ENCODE assay signal across 17 cellular contexts in the genomic region with DNA sequence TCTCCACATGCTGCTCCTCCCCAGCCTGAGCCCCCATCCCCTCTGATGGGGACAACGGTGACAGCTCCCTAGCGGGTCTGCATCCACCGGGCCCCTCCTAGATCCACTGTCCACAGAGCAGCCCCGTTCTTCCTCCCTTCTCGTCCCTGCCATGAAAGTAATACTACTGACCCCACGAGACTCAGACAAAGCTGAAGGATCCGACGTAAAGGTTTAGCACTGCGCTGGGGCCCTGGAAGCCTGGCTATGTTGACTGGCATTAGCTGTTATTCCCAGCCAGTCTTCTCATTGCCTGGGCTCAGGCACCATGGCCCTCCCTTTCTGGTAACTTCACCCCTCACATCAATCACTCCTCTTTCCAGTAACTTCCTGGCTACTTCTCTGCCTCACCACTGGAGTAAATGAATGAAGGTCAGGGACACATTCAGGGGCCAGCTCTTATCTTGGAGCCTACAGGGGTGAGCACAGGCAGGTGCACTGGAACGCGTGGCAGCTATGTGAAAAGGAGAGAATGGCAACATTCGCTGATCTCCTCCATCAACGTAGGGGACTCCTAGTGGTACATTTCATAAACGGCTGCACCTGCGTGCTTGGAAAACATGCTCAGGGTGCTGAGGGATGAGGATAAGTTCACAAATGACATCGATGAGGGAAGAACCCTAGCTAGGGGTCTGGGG. TPM values are rescaled to one million over a fixed set of nuclear protein-coding genes. Genes with fewer than 3 reads are reported as not detected.
DNase-seq lines count a peak whose midpoint lies in the region; ATAC-seq, FAIRE-seq and TF ChIP-seq lines count a peak whose summit lies in the region.
"Had no signal": no experiment of that assay in that cellular context is flagged by ENCODE, and none has a peak within 500 bp of the region (broad histone marks: within the 10 kb centered on the region; RNA-seq: fewer than 3 reads in every experiment).

No MANE protein-coding gene starts in this region.

- no peaks in the 10 kb centered on the region for H3K9me2 ChIP-seq in GM23338 (ENCODE audit: insufficient read depth)

- H3K27me3 Mint-ChIP-seq in GM23338 (ENCODE audit: insufficient read depth, low read depth, poor library complexity), result peaks cover 12% of the 10 kb centered on the region
- H3K27me3 Mint-ChIP-seq: B cell; stimulated activated naive B cell treated with anti-CD40 and anti-IgM and Interleukin-4, amounts not matched to agents 10 μg/mL and 1 μg/mL and 100 μg/mL, for 72 hours had no signal

- H3K9me3 ChIP-seq in A549, result no peaks in the 10 kb centered on the region

- no peak overlapping the region for H3K4me3 Mint-ChIP-seq in GM23338
- H3K4me3 Mint-ChIP-seq: B cell; stimulated activated naive B cell treated with anti-CD40 and anti-IgM and Interleukin-4, amounts not matched to agents 10 μg/mL and 1 μg/mL and 100 μg/mL, for 72 hours had no signal

- peaks cover 27% of the 10 kb centered on the region for H3K4me1 ChIP-seq in A549
- no peaks in the 10 kb centered on the region; the same call in 1 of the 2 replicates for H3K4me1 ChIP-seq in GM23338 (ENCODE audit: insufficient read depth)

- H3K27ac ChIP-seq in A549 (peak overlapping the region; percentile 47 to 68), GM23338 (ENCODE audit: low read depth) (no peak overlapping the region)
- H3K27ac ChIP-seq: brain microvascular endothelial cell, PC-9, VCaP had no signal

- H3K79me2 ChIP-seq in GM23338 (replicated peaks; ENCODE audit: insufficient read depth), result no peaks in the 10 kb centered on the region

- no peaks in the 10 kb centered on the region for H3K9me3 Mint-ChIP-seq in GM23338
- H3K9me3 Mint-ChIP-seq: stimulated activated naive B cell treated with anti-CD40 and anti-IgM and Interleukin-4, amounts not matched to agents 10 μg/mL and 1 μg/mL and 100 μg/mL, for 72 hours had no signal

- no peaks in the 10 kb centered on the region for H3K36me3 ChIP-seq in GM23338 (ENCODE audit: insufficient read depth)

- H3K4me2 ChIP-seq in A549 (peak overlapping the region; percentile 15; the same call in 2 of the 3 replicates), GM23338 (no peak overlapping the region)
- H3K4me2 ChIP-seq: PC-9 had no signal

- in situ Hi-C loops in astrocyte of the spinal cord (cut with HindIII; ENCODE audit: low sequenced_read_pairs), result no loop called here

- H3K4me3 ChIP-seq in A549, result no peak overlapping the region
- H3K4me3 ChIP-seq in GM23338, result no peak overlapping the region
- H3K4me3 ChIP-seq in astrocyte of the spinal cord (ENCODE audit: low read depth, low read length), result no peak overlapping the region
- H3K4me3 ChIP-seq: K562, PC-9, skin epidermis had no signal

- peaks cover 21% of the 10 kb centered on the region for H3K36me3 Mint-ChIP-seq in GM23338 (ENCODE audit: low read depth)

- WGBS in A549 (ENCODE audit: missing lambda C conversion rate), result 83% methylated on average over 16 of the region's 16 CpGs

- no peaks in the 10 kb centered on the region for H3K27me3 ChIP-seq in GM23338 (ENCODE audit: insufficient read depth)
- H3K27me3 ChIP-seq: brain microvascular endothelial cell had no signal

- no peak for TF ChIP-seq EP300 in A549 (IDR thresholded peaks at IDR 0.05)

- TF ChIP-seq POLR2A in A549 (IDR thresholded peaks at IDR 0.05; ENCODE audit: low read length), result no peak

- H3K4me1 Mint-ChIP-seq in GM23338, result no peaks in the 10 kb centered on the region
- H3K4me1 Mint-ChIP-seq: B cell; stimulated activated naive B cell treated with anti-CD40 and anti-IgM and Interleukin-4, amounts not matched to agents 10 μg/mL and 1 μg/mL and 100 μg/mL, for 72 hours had no signal

- peaks cover 5% of the 10 kb centered on the region; the same call in 1 of the 2 replicates for H4K20me1 ChIP-seq in GM23338 (replicated peaks; ENCODE audit: insufficient read depth)

- ATAC-seq in A549 (peak; percentile 26 to 67; a peak in 5 of 6 replicates), GM23338 (peak; percentile 12; the same call in 2 of the 3 replicates), left lobe of liver (peak; percentile 90), HG02981 (IDR thresholded peaks at IDR 0.05; ENCODE audit: unreplicated experiment) (no peak)

- H3F3A ChIP-seq in GM23338 (replicated peaks; ENCODE audit: low read depth), result peaks cover 4% of the 10 kb centered on the region; the same call in 1 of the 2 replicates

- DNase-seq in A549 (ENCODE audit: low read depth in 1 of 2, low spot score in 1 of 2) (peak in 1 of 2 experiments; percentile 54), GM23338 (ENCODE audit: low spot score) (no peak), astrocyte of the spinal cord (ENCODE audit: low read depth, low spot score) (peak; percentile 32), left lobe of liver (ENCODE audit: low spot score) (no peak), NCI-H128 (lab: John Stamatoyannopoulos, UW; ENCODE audit: unreplicated experiment) (no peak), NK-92 (lab: John Stamatoyannopoulos, UW; ENCODE audit: unreplicated experiment) (no peak), AG20443 (ENCODE audit: low spot score) (no peak)

- TF ChIP-seq RAD21 in A549 (conservative IDR thresholded peaks at IDR 0.05 in 1 of 2, IDR thresholded peaks at IDR 0.05 in 1 of 2), result peak in 1 of 2 experiments; percentile 31; a peak in 1 of 5 replicates

- TF ChIP-seq CTCF in A549 (IDR thresholded peaks at IDR 0.05) (no peak), GM23338 (conservative IDR thresholded peaks at IDR 0.05; ENCODE audit: low read depth in 2 of 2) (no peak; a peak in 1 of 4 replicates), astrocyte of the spinal cord (IDR thresholded peaks at IDR 0.05; ENCODE audit: low read depth, low read length) (peak; percentile 50)

- FAIRE-seq in A549 (lab: Jason Lieb, UNC), result no peak
- FAIRE-seq: endometrium, urothelium cell line had no signal

- POLR2A ChIA-PET in A549 (lab: Yijun Ruan, JAX), result interaction anchor here (0.9 to 1.1 kb wide), 2 partner anchors 55 to 85 kb away, joined by 3 to 4 read pairs; partner anchors contain the start of gene MTSS2

- CTCF ChIA-PET in A549 (lab: Yijun Ruan, JAX), result interaction anchor here (0.7 to 17.5 kb wide), 36 partner anchors 12 to 766 kb away, joined by 3 to 463 read pairs (median 6); partner anchors contain the start of genes CALB2 and MTSS2

- H3K27ac Mint-ChIP-seq in GM23338, result no peak overlapping the region
- H3K27ac Mint-ChIP-seq: B cell had no signal

- no peak overlapping the region for H2AFZ ChIP-seq in GM23338
- H2AFZ ChIP-seq: PC-9 had no signal

TF ChIP-seq in A549, 52 proteins besides CTCF, POLR2A, EP300 and RAD21 (continues in another document):
- TF ChIP-seq HOXB5 (CRISPR knock-in tag; IDR thresholded peaks at IDR 0.05) (no peak), MYC (IDR thresholded peaks at IDR 0.05; ENCODE audit: borderline replicate concordance, low read length) (no peak), NPAS2 (CRISPR knock-in tag; IDR thresholded peaks at IDR 0.05; ENCODE audit: borderline replicate concordance) (no peak), FOXS1 (CRISPR knock-in tag; IDR thresholded peaks at IDR 0.05) (no peak), JUN (IDR thresholded peaks at IDR 0.05) (no peak), RFX5 (IDR thresholded peaks at IDR 0.05) (no peak), HES2 (IDR thresholded peaks at IDR 0.05) (no peak), E2F6 (IDR thresholded peaks at IDR 0.05; ENCODE audit: borderline replicate concordance, low read depth) (no peak), HOXB13 (CRISPR knock-in tag; IDR thresholded peaks at IDR 0.05; ENCODE audit: low read depth) (no peak), RNF2 (IDR thresholded peaks at IDR 0.05; ENCODE audit: borderline replicate concordance, low read depth) (no peak), CHD4 (IDR thresholded peaks at IDR 0.05; ENCODE audit: borderline replicate concordance) (no peak)

TF ChIP-seq in GM23338, 12 proteins besides CTCF, POLR2A, EP300 and RAD21 (continues in another document):
- TF ChIP-seq CREB1 (CRISPR knock-in tag; IDR thresholded peaks at IDR 0.05; ENCODE audit: low read depth) (no peak), REST (IDR thresholded peaks at IDR 0.05; ENCODE audit: unreplicated experiment) (no peak), ZNF114 (CRISPR knock-in tag; IDR thresholded peaks at IDR 0.05) (no peak), POLR2AphosphoS5 (IDR thresholded peaks at IDR 0.05; ENCODE audit: low read depth) (no peak), NANOG (IDR thresholded peaks at IDR 0.05; ENCODE audit: borderline replicate concordance) (no peak)

RNA-seq across cellular contexts. Expression of gene VAC14, which starts 30.5 kb away (rescaled TPM):
- polyA plus RNA-seq in A549 (2011; rRNA removed) (27.0 and 32.0 TPM in 2 replicates), A549 (2017; fragmentation: RNase III; extraction: RNeasy Plus Mini Kit Qiagen cat#74134 plus additional on column Dnase treatment) (22.7 to 25.3 TPM (median 23.5 TPM) in 3 replicates), GM23338 (2016; fragmentation: Nextera tagmentation; extraction: Ambion mirVana) (41.9 and 42.3 TPM in 2 replicates)
- polyA plus RNA-seq in A549 (2012; cell fraction: cytosol; rRNA removed), result 37.8 and 46.7 TPM in 2 replicates
- polyA plus RNA-seq in A549 (2012; cell fraction: nucleus; rRNA removed), result 56.9 and 76.5 TPM in 2 replicates
- 51.8 and 54.6 TPM in 2 replicates for polyA minus RNA-seq in A549 (2011; rRNA and poly(A)+ RNA removed)
- total RNA-seq in GM23338 (2014; rRNA removed; shearing (Covaris generic)), result 70.8 and 77.7 TPM in 2 replicates
- total RNA-seq in left lobe of liver, result 17.3 TPM
